ENCODE assay signal across 8 cellular contexts in genomic region chr10:122342293-122343134, GRCh38. TPM values are rescaled to one million over a fixed set of nuclear protein-coding genes. Genes with fewer than 3 reads are reported as not detected.
DNase-seq lines count a peak whose midpoint lies in the region; ATAC-seq and TF ChIP-seq lines count a peak whose summit lies in the region.

No MANE protein-coding gene starts in this region.

- no peak overlapping the region for H3K4me3 ChIP-seq in cardiac muscle cell
- H3K4me3 ChIP-seq in retinal pigment epithelial cell (ENCODE audit: low read length), result no peak overlapping the region

- H3K27me3 Mint-ChIP-seq in activated naive CD8-positive, alpha-beta T cell treated with anti-CD3 and anti-CD28 coated beads, Interleukin-2, amount 10 ng/mL, durations not matched to agents 7 days and 5 days, result peaks cover 8% of the 10 kb centered on the region

- peaks cover 3% of the 10 kb centered on the region for H3K4me1 Mint-ChIP-seq in activated naive CD8-positive, alpha-beta T cell treated with anti-CD3 and anti-CD28 coated beads, Interleukin-2, amount 10 ng/mL, durations not matched to agents 7 days and 5 days

- H3K36me3 Mint-ChIP-seq in activated naive CD8-positive, alpha-beta T cell treated with anti-CD3 and anti-CD28 coated beads, Interleukin-2, amount 10 ng/mL, durations not matched to agents 7 days and 5 days, result no peaks in the 10 kb centered on the region

- in situ Hi-C loops in SK-MEL-5 (cut with HindIII; ENCODE audit: low pct_unique_long_range_greater_than_20kb, low sequenced_read_pairs), result no loop called here

- no peak overlapping the region for H3K27ac ChIP-seq in cardiac muscle cell

- no peak overlapping the region for H3K4me3 Mint-ChIP-seq in activated naive CD8-positive, alpha-beta T cell treated with anti-CD3 and anti-CD28 coated beads, Interleukin-2, amount 10 ng/mL, durations not matched to agents 7 days and 5 days

- DNase-seq in AG08395 (ENCODE audit: low spot score), result peak; percentile 72
- DNase-seq in GM19238 (ENCODE audit: insufficient read length, low spot score), result peak; percentile 21
- peak; percentile 68 for DNase-seq in SK-MEL-5 (ENCODE audit: low read depth, low spot score)
- no peak for DNase-seq in activated naive CD8-positive, alpha-beta T cell treated with anti-CD3 and anti-CD28 coated beads, Interleukin-2, amount 10 ng/mL, durations not matched to agents 7 days and 5 days
- DNase-seq in cardiac muscle cell (ENCODE audit: low read depth in 1 of 2, low spot score in 1 of 2), result peak; percentile 51 to 64
- no peak for DNase-seq in retinal pigment epithelial cell (ENCODE audit: low read depth)

- H3K9me3 ChIP-seq in cardiac muscle cell (ENCODE audit: low read depth), result no peaks in the 10 kb centered on the region

- H3K36me3 ChIP-seq in cardiac muscle cell, result no peaks in the 10 kb centered on the region

- peak; percentile 56 for ATAC-seq in activated naive CD8-positive, alpha-beta T cell treated with anti-CD3 and anti-CD28 coated beads, Interleukin-2, amount 10 ng/mL, durations not matched to agents 7 days and 5 days (ENCODE audit: low read depth)
- ATAC-seq in GM19455 (IDR thresholded peaks at IDR 0.05; ENCODE audit: unreplicated experiment) (no peak), HG03135 (IDR thresholded peaks at IDR 0.05; ENCODE audit: unreplicated experiment) (no peak)

- no peaks in the 10 kb centered on the region for H3K27me3 ChIP-seq in cardiac muscle cell

- no peaks in the 10 kb centered on the region for H3K9me3 Mint-ChIP-seq in activated naive CD8-positive, alpha-beta T cell treated with anti-CD3 and anti-CD28 coated beads, Interleukin-2, amount 10 ng/mL, durations not matched to agents 7 days and 5 days

- no peak overlapping the region for H3K27ac Mint-ChIP-seq in activated naive CD8-positive, alpha-beta T cell treated with anti-CD3 and anti-CD28 coated beads, Interleukin-2, amount 10 ng/mL, durations not matched to agents 7 days and 5 days

- no peaks in the 10 kb centered on the region for H3K4me1 ChIP-seq in cardiac muscle cell (ENCODE audit: low read depth)

- TF ChIP-seq CTCF in cardiac muscle cell (IDR thresholded peaks at IDR 0.05; ENCODE audit: low read depth, low read length), result peak; percentile 74
- peak; percentile 77 for TF ChIP-seq CTCF in retinal pigment epithelial cell (conservative IDR thresholded peaks at IDR 0.05; ENCODE audit: low read depth, low read length)

- POLR2A ChIA-PET in activated naive CD8-positive, alpha-beta T cell treated with anti-CD3 and anti-CD28 coated beads, Interleukin-2, amount 10 ng/mL, durations not matched to agents 7 days and 5 days (lab: Charles Lee), result no interaction called here

RNA-seq across cellular contexts. Expression of gene PLEKHA1, which starts 32.0 kb away (rescaled TPM):
- total RNA-seq in SK-MEL-5 (2014; rRNA removed; shearing (Covaris generic)), result 10.4 and 10.7 TPM in 2 replicates
- polyA plus RNA-seq in SK-MEL-5 (2015; cell fraction: cytosol; rRNA removed), result 13.7 and 18.7 TPM in 2 replicates
- 23.8 and 24.6 TPM in 2 replicates for polyA plus RNA-seq in SK-MEL-5 (2015; cell fraction: nucleus; rRNA removed)
- 10 to 100 TPM; 26.6 to 29.2 TPM for total RNA-seq in activated naive CD8-positive, alpha-beta T cell treated with anti-CD3 and anti-CD28 coated beads, Interleukin-2, amount 10 ng/mL, durations not matched to agents 7 days and 5 days
- total RNA-seq in cardiac muscle cell, result 26.5 and 30.0 TPM in 2 replicates
- polyA plus RNA-seq in cardiac muscle cell, result 44.8 and 66.1 TPM in 2 replicates

Comparison
In these comparisons a context has a peak if more than half of its experiments do, and no peak if none do; other contexts are left out.
1. DNase-seq: peak in AG08395 (single experiment), GM19238 (single experiment), SK-MEL-5 (single experiment) and cardiac muscle cell (2 of 2); none in activated naive CD8-positive, alpha-beta T cell treated with anti-CD3 and anti-CD28 coated beads, Interleukin-2, amount 10 ng/mL, durations not matched to agents 7 days and 5 days (single experiment) and retinal pigment epithelial cell (single experiment).